Comparison of ENCODE assay signal across 7 cellular contexts in the genomic region with DNA sequence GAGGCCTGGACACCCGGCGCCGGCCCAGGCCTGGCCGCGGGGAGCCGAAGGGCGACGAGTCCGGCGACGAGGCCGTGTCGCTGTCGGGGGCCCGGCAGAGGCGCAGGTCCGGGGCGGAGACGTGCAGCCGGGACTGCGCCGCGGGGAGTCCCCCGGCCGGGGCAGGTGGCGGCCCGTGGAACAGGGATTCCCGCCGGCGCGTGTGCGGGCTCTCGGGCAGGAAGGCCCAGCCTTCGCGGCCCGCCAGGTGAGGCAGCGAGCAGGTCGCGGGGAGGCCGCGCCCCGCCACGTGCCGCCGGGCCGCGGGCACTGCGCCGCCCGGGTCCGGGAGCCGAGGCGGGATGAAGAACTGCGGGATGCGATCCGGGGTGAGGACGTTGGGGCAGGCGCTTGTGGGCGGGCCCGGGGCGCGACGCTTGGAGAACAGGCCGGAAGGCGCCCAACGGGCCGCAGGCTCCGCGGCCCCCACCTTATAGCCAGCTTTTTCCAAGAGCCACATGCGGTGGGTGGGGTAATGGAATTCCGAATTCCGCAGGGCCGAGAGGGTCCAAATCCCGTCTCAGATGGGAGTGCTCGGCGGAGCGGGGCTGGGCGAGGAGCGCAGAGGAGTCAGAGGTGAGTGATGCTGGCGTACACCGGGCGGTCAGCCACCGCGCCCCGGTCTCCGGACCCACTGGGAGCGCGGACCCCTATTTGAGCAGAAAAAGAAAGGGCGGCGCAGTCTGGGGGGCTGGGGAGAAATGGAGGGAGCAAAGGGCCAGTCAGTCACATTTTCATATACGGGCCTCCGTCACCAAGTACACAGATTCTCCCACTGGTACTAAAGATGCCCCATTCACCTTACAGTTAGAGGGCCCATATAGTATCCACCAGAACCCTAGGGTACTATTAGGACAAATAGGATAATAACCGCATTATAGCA. TPM values are rescaled to one million over a fixed set of nuclear protein-coding genes. Genes with fewer than 3 reads are reported as not detected.
DNase-seq lines count a peak whose midpoint lies in the region; ATAC-seq, FAIRE-seq and TF ChIP-seq lines count a peak whose summit lies in the region.

No MANE protein-coding gene starts in this region.

- H3K4me3 ChIP-seq in keratinocyte (ENCODE audit: control insufficient read depth in 2 of 3, extremely low read depth in 1 of 3, insufficient read depth in 2 of 3, low read depth in 1 of 3, low read length in 3 of 3) (peak overlapping the region in 1 of 3 experiments; percentile 60), stomach smooth muscle (ENCODE audit: low read length in 2 of 2) (peak overlapping the region; percentile 32 to 68)

- DNase-seq in activated naive CD4-positive, alpha-beta T cell treated with anti-CD3 and anti-CD28 coated beads, Interleukin-2, amount 50 U/mL, for 72 hours (ENCODE audit: low spot score in 2 of 2) = no peak
- DNase-seq in keratinocyte (ENCODE audit: low read depth, low spot score) (no peak), NCI-H510A treated with DMSO at 0.1 percent for 48 hours (lab: John Stamatoyannopoulos, UW) (no peak), NAMALWA (ENCODE audit: low spot score) (no peak)

- no peak for TF ChIP-seq CTCF in keratinocyte (optimal IDR thresholded peaks at IDR 0.05 in 1 of 3, IDR thresholded peaks at IDR 0.05 in 1 of 3, conservative IDR thresholded peaks at IDR 0.05 in 1 of 3; ENCODE audit: extremely low read depth in 1 of 3, insufficient read depth in 2 of 3, low read length in 3 of 3)

- H3K9me1 ChIP-seq in keratinocyte (ENCODE audit: control insufficient read depth, extremely low read depth, insufficient read depth, low read length) = peaks cover 2% of the 10 kb centered on the region

- peak overlapping the region; percentile 84 for H3K4me2 ChIP-seq in keratinocyte (ENCODE audit: control insufficient read depth, extremely low read depth, insufficient read depth, low read depth, low read length)

- H3K27me3 ChIP-seq in keratinocyte (ENCODE audit: control insufficient read depth, extremely low read depth, insufficient read depth, low read length) = no peaks in the 10 kb centered on the region
- peaks cover 42 to 44% of the 10 kb centered on the region in 2 donors for H3K27me3 ChIP-seq in stomach smooth muscle (ENCODE audit: control insufficient read depth in 1 of 2, insufficient read depth in 2 of 2, low read length in 2 of 2)

- H3K27ac ChIP-seq in keratinocyte (ENCODE audit: control insufficient read depth, insufficient read depth, low read length) (peak overlapping the region; percentile 83), stomach smooth muscle (ENCODE audit: low read length) (no peak overlapping the region)

- no peak overlapping the region for H2AFZ ChIP-seq in keratinocyte (ENCODE audit: control insufficient read depth, low read length)

- FAIRE-seq in keratinocyte (lab: Jason Lieb, UNC) = no peak

- no peaks in the 10 kb centered on the region for H3K9me3 Mint-ChIP-seq in activated naive CD4-positive, alpha-beta T cell treated with anti-CD3 and anti-CD28 coated beads, Interleukin-2, amount 50 U/mL, for 72 hours

- dilution Hi-C loops in keratinocyte (cut with MboI; ENCODE audit: extremely low pct_ligation_motif_present, low sequenced_read_pairs) = no loop called here

- H3K36me3 Mint-ChIP-seq in activated naive CD4-positive, alpha-beta T cell treated with anti-CD3 and anti-CD28 coated beads, Interleukin-2, amount 50 U/mL, for 72 hours = peaks cover 22 to 34% of the 10 kb centered on the region in 2 donors

- peak overlapping the region; percentile 84 to 85 for H3K27ac Mint-ChIP-seq in activated naive CD4-positive, alpha-beta T cell treated with anti-CD3 and anti-CD28 coated beads, Interleukin-2, amount 50 U/mL, for 72 hours

- no peaks in the 10 kb centered on the region for H3K9me3 ChIP-seq in keratinocyte (ENCODE audit: control insufficient read depth, low read depth, low read length)
- H3K9me3 ChIP-seq in stomach smooth muscle (ENCODE audit: control insufficient read depth in 2 of 2, low read length in 2 of 2) = no peaks in the 10 kb centered on the region

- H3K36me3 ChIP-seq in keratinocyte (ENCODE audit: control insufficient read depth in 2 of 2, extremely low read depth in 1 of 2, insufficient read depth in 2 of 2, low read length in 2 of 2) = no peaks in the 10 kb centered on the region
- H3K36me3 ChIP-seq in stomach smooth muscle (ENCODE audit: control insufficient read depth in 2 of 2, insufficient read depth in 2 of 2, low read length in 2 of 2) = no peaks in the 10 kb centered on the region

- H3K79me2 ChIP-seq in keratinocyte (ENCODE audit: control insufficient read depth, insufficient read depth, low read length) = no peaks in the 10 kb centered on the region

- no peaks in the 10 kb centered on the region for H4K20me1 ChIP-seq in keratinocyte (ENCODE audit: control insufficient read depth, extremely low read depth, insufficient read depth, low read length)

- peaks cover 31% of the 10 kb centered on the region for H3K4me1 ChIP-seq in keratinocyte (ENCODE audit: control insufficient read depth, extremely low read depth, insufficient read depth, low read length)
- H3K4me1 ChIP-seq in stomach smooth muscle (ENCODE audit: control insufficient read depth, insufficient read depth, low read length) = peaks cover 24% of the 10 kb centered on the region

- ATAC-seq in HG02798 (IDR thresholded peaks at IDR 0.05; ENCODE audit: poor library complexity, unreplicated experiment) = peak; percentile 26
- ATAC-seq in activated naive CD4-positive, alpha-beta T cell treated with anti-CD3 and anti-CD28 coated beads, Interleukin-2, amount 50 U/mL, for 72 hours = peak; percentile 13 to 20
- ATAC-seq in HG03439 (IDR thresholded peaks at IDR 0.05; ENCODE audit: unreplicated experiment) = no peak

- H3K9ac ChIP-seq in keratinocyte (ENCODE audit: control insufficient read depth, extremely low read depth, insufficient read depth, low read length) (peak overlapping the region; percentile 80), stomach smooth muscle (ENCODE audit: low read length in 2 of 2) (no peak overlapping the region)

RNA-seq across cellular contexts. Expression of gene C2CD4D, which starts 0.9 kb away (rescaled TPM):
- total RNA-seq in activated naive CD4-positive, alpha-beta T cell treated with anti-CD3 and anti-CD28 coated beads, Interleukin-2, amount 50 U/mL, for 72 hours = 1 to 10 TPM; 1.6 to 2.3 TPM
- polyA plus RNA-seq in keratinocyte = 0.05 to 0.08 TPM (median 0.05 TPM) in 3 replicates
- polyA plus RNA-seq in keratinocyte (2011; ENCODE audit: low read depth) = not detected
- 0.05 TPM in 1 of 2 replicates, not detected in the other for polyA plus RNA-seq in keratinocyte (2011; cell fraction: cytosol; rRNA removed)
- polyA plus RNA-seq in keratinocyte (2011; cell fraction: nucleus; rRNA removed) = 0.08 and 0.09 TPM in 2 replicates
- 0.17 and 0.27 TPM in 2 replicates for polyA plus RNA-seq in keratinocyte (2012; ENCODE audit: low replicate concordance)
- not detected in 3 replicates for polyA minus RNA-seq in keratinocyte
- polyA minus RNA-seq in keratinocyte (2011; cell fraction: cytosol; rRNA and poly(A)+ RNA removed) = not detected
- polyA minus RNA-seq in keratinocyte (2011; cell fraction: nucleus; rRNA and poly(A)+ RNA removed) = not detected in 2 replicates

RNA-seq across cellular contexts. Expression of gene RORC, which starts 7.2 kb away (rescaled TPM):
- 10 to 100 TPM in 1 of 2 donors, 1 to 10 TPM in 1; 1.4 to 11.3 TPM for total RNA-seq in activated naive CD4-positive, alpha-beta T cell treated with anti-CD3 and anti-CD28 coated beads, Interleukin-2, amount 50 U/mL, for 72 hours
- polyA plus RNA-seq in keratinocyte = 0.05 to 0.13 TPM (median 0.12 TPM) in 3 replicates
- polyA plus RNA-seq in keratinocyte (2011; ENCODE audit: low read depth) = 0.77 TPM
- 0.07 and 0.16 TPM in 2 replicates for polyA plus RNA-seq in keratinocyte (2011; cell fraction: cytosol; rRNA removed)
- polyA plus RNA-seq in keratinocyte (2011; cell fraction: nucleus; rRNA removed) = 0.17 and 0.22 TPM in 2 replicates
- 2.3 TPM in 1 of 2 replicates, not detected in the other for polyA plus RNA-seq in keratinocyte (2012; ENCODE audit: low replicate concordance)
- 0.10 to 0.98 TPM (median 0.10 TPM) in 3 replicates for polyA minus RNA-seq in keratinocyte
- polyA minus RNA-seq in keratinocyte (2011; cell fraction: cytosol; rRNA and poly(A)+ RNA removed) = 0.96 TPM
- polyA minus RNA-seq in keratinocyte (2011; cell fraction: nucleus; rRNA and poly(A)+ RNA removed) = 0.54 TPM in 1 of 2 replicates, not detected in the other

RNA-seq across cellular contexts. Expression of gene THEM5, which starts 14.8 kb away (rescaled TPM):
- not detected for total RNA-seq in activated naive CD4-positive, alpha-beta T cell treated with anti-CD3 and anti-CD28 coated beads, Interleukin-2, amount 50 U/mL, for 72 hours
- polyA plus RNA-seq in keratinocyte = 0.18 to 0.61 TPM (median 0.19 TPM) in 3 replicates
- polyA plus RNA-seq in keratinocyte (2011; ENCODE audit: low read depth) = 6.4 TPM
- 0.10 TPM in 1 of 2 replicates, not detected in the other for polyA plus RNA-seq in keratinocyte (2011; cell fraction: cytosol; rRNA removed)
- polyA plus RNA-seq in keratinocyte (2011; cell fraction: nucleus; rRNA removed) = 0.33 TPM in 1 of 2 replicates, not detected in the other
- polyA plus RNA-seq in keratinocyte (2012; ENCODE audit: low replicate concordance) = 11.5 TPM in 1 of 2 replicates, not detected in the other
- 0.20 to 1.0 TPM (median 0.46 TPM) in 3 replicates for polyA minus RNA-seq in keratinocyte
- not detected for polyA minus RNA-seq in keratinocyte (2011; cell fraction: cytosol; rRNA and poly(A)+ RNA removed)
- polyA minus RNA-seq in keratinocyte (2011; cell fraction: nucleus; rRNA and poly(A)+ RNA removed) = not detected in 2 replicates

RNA-seq across cellular contexts. Expression of gene LINGO4, which starts 33.5 kb away (rescaled TPM):
- total RNA-seq in activated naive CD4-positive, alpha-beta T cell treated with anti-CD3 and anti-CD28 coated beads, Interleukin-2, amount 50 U/mL, for 72 hours = under 1 TPM in 1 of 2 donors, not detected in 1; 0.72 TPM
- polyA plus RNA-seq in keratinocyte = not detected in 3 replicates
- polyA plus RNA-seq in keratinocyte (2011; ENCODE audit: low read depth) = not detected
- polyA plus RNA-seq in keratinocyte (2011; cell fraction: cytosol; rRNA removed) = not detected in 2 replicates
- polyA plus RNA-seq in keratinocyte (2011; cell fraction: nucleus; rRNA removed) = 0.04 TPM in 1 of 2 replicates, not detected in the other
- polyA plus RNA-seq in keratinocyte (2012; ENCODE audit: low replicate concordance) = not detected in 2 replicates
- polyA minus RNA-seq in keratinocyte = not detected in 3 replicates
- polyA minus RNA-seq in keratinocyte (2011; cell fraction: cytosol; rRNA and poly(A)+ RNA removed) = not detected
- not detected in 2 replicates for polyA minus RNA-seq in keratinocyte (2011; cell fraction: nucleus; rRNA and poly(A)+ RNA removed)

RNA-seq across cellular contexts. Expression of gene TDRKH, which starts 48.5 kb away (rescaled TPM):
- total RNA-seq in activated naive CD4-positive, alpha-beta T cell treated with anti-CD3 and anti-CD28 coated beads, Interleukin-2, amount 50 U/mL, for 72 hours = 10 to 100 TPM; 25.1 to 30.7 TPM
- polyA plus RNA-seq in keratinocyte = 7.1 to 10.4 TPM (median 9.7 TPM) in 3 replicates
- 14.3 TPM for polyA plus RNA-seq in keratinocyte (2011; ENCODE audit: low read depth)
- polyA plus RNA-seq in keratinocyte (2011; cell fraction: cytosol; rRNA removed) = 6.2 and 8.2 TPM in 2 replicates
- 10.4 and 10.5 TPM in 2 replicates for polyA plus RNA-seq in keratinocyte (2011; cell fraction: nucleus; rRNA removed)
- polyA plus RNA-seq in keratinocyte (2012; ENCODE audit: low replicate concordance) = 5.6 and 9.6 TPM in 2 replicates
- 5.0 to 9.3 TPM (median 6.6 TPM) in 3 replicates for polyA minus RNA-seq in keratinocyte
- 2.3 TPM for polyA minus RNA-seq in keratinocyte (2011; cell fraction: cytosol; rRNA and poly(A)+ RNA removed)
- 4.3 and 6.1 TPM in 2 replicates for polyA minus RNA-seq in keratinocyte (2011; cell fraction: nucleus; rRNA and poly(A)+ RNA removed)
